Comparison of ENCODE assay signal across 8 cellular contexts in genomic region chr4:41882622-41883347, GRCh38. TPM values are rescaled to one million over a fixed set of nuclear protein-coding genes. Genes with fewer than 3 reads are reported as not detected.
A peak's percentile ranks its signal among the peaks of the same experiment; 100 is the strongest.
DNase-seq lines count a peak whose midpoint lies in the region; ATAC-seq and TF ChIP-seq lines count a peak whose summit lies in the region.

No MANE protein-coding gene starts in this region.

- no peaks in the 10 kb centered on the region for H3K36me3 Mint-ChIP-seq in activated naive CD8-positive, alpha-beta T cell treated with anti-CD3 and anti-CD28 coated beads for 36 hours

- intact Hi-C loops in left ventricle myocardium superior (cut with micrococcal nuclease): loop anchor here (5.0 kb wide), 1 partner anchor 185 kb away; no protein-coding TSS in a partner anchor

- H3K9me3 Mint-ChIP-seq in activated naive CD8-positive, alpha-beta T cell treated with anti-CD3 and anti-CD28 coated beads for 36 hours: no peaks in the 10 kb centered on the region

- H3K27me3 ChIP-seq in AG04450 (ENCODE audit: control insufficient read depth, insufficient read depth, low read length): peaks cover 77% of the 10 kb centered on the region

- CTCF ChIA-PET in AG04450 (lab: Charles Lee): interaction anchor here (0.6 to 10.2 kb wide), 17 partner anchors 8 to 603 kb away, joined by 3 to 154 read pairs (median 3); no protein-coding TSS in a partner anchor

- DNase-seq in AG04450 (ENCODE audit: low read depth, low spot score): no peak
- DNase-seq in SK-N-DZ (ENCODE audit: low spot score): peak; percentile 81
- DNase-seq in activated naive CD8-positive, alpha-beta T cell treated with anti-CD3 and anti-CD28 coated beads for 36 hours: peak; percentile 51
- peak; percentile 67 for DNase-seq in left ventricle myocardium superior

- TF ChIP-seq CTCF in AG04450 (IDR thresholded peaks at IDR 0.05; ENCODE audit: low read depth, low read length): peak; percentile 97

- peaks cover 9% of the 10 kb centered on the region; the same call in 1 of the 2 replicates for H3K9me3 ChIP-seq in AG04450 (ENCODE audit: control insufficient read depth, insufficient read depth, low read length)

- peak; percentile 58 for ATAC-seq in GM18907 (IDR thresholded peaks at IDR 0.05; ENCODE audit: unreplicated experiment)
- peak; percentile 59 for ATAC-seq in HG03571 (IDR thresholded peaks at IDR 0.05; ENCODE audit: unreplicated experiment)
- ATAC-seq in left ventricle myocardium superior: peak; percentile 89
- no peak for ATAC-seq in HG03520 (IDR thresholded peaks at IDR 0.05; ENCODE audit: unreplicated experiment)

- peaks cover 20% of the 10 kb centered on the region for H3K4me1 Mint-ChIP-seq in activated naive CD8-positive, alpha-beta T cell treated with anti-CD3 and anti-CD28 coated beads for 36 hours

- H3K27ac ChIP-seq in AG04450 (ENCODE audit: low read depth, low read length) (no peak overlapping the region), skin epidermis (no peak overlapping the region)

- no peak overlapping the region for H3K27ac Mint-ChIP-seq in activated naive CD8-positive, alpha-beta T cell treated with anti-CD3 and anti-CD28 coated beads for 36 hours

- H3K4me3 ChIP-seq in AG04450 (ENCODE audit: low read depth, low read length) (no peak overlapping the region), skin epidermis (peak overlapping the region in 5 of 7 experiments; percentile 0 to 36 (median 2))

- POLR2A ChIA-PET in AG04450 (lab: Yijun Ruan, JAX): no interaction called here

- H3K27me3 Mint-ChIP-seq in activated naive CD8-positive, alpha-beta T cell treated with anti-CD3 and anti-CD28 coated beads for 36 hours: peaks cover 62% of the 10 kb centered on the region

- peak overlapping the region; percentile 50 for H3K4me3 Mint-ChIP-seq in activated naive CD8-positive, alpha-beta T cell treated with anti-CD3 and anti-CD28 coated beads for 36 hours

RNA-seq across cellular contexts. Expression of gene TMEM33, which starts 52.4 kb away (rescaled TPM):
- polyA plus RNA-seq in AG04450 (2011; rRNA removed): 46.2 and 53.6 TPM in 2 replicates
- polyA minus RNA-seq in AG04450 (2011; rRNA and poly(A)+ RNA removed): 103 and 110 TPM in 2 replicates
- 29.0 and 36.1 TPM in 2 replicates for polyA plus RNA-seq in SK-N-DZ (2014; cell fraction: cytosol; rRNA removed)
- 8.9 and 21.1 TPM in 2 replicates for polyA plus RNA-seq in SK-N-DZ (2014; cell fraction: nucleus; rRNA removed)
- total RNA-seq in activated naive CD8-positive, alpha-beta T cell treated with anti-CD3 and anti-CD28 coated beads for 36 hours: 10 to 100 TPM; 79.3 to 79.5 TPM
- total RNA-seq in left ventricle myocardium superior: 21.8 TPM
